ENCODE assay signal across 7 cellular contexts in genomic region chr15:51267714-51268105, GRCh38.
A peak's percentile ranks its signal among the peaks of the same experiment; 100 is the strongest.
DNase-seq lines count a peak whose midpoint lies in the region; ATAC-seq and TF ChIP-seq lines count a peak whose summit lies in the region.

No MANE protein-coding gene starts in this region.

- no peak for TF ChIP-seq CTCF in spleen (IDR thresholded peaks at IDR 0.05 in 8 of 11, conservative IDR thresholded peaks at IDR 0.05 in 3 of 11)

- H3K4me1 Mint-ChIP-seq in CD8-positive, alpha-beta memory T cell: peaks cover 0 to 8% (median 4%) of the 10 kb centered on the region in 3 donors

- H3K4me3 Mint-ChIP-seq in CD8-positive, alpha-beta memory T cell: no peak overlapping the region

- H3K4me3 ChIP-seq in HUES48 (ENCODE audit: low read depth, low read length) (peak overlapping the region; percentile 63), adipocyte (ENCODE audit: low read length) (peak overlapping the region; percentile 78), iPS-18c (ENCODE audit: insufficient read depth, low read depth, low read length) (peak overlapping the region; percentile 57), spleen (peak overlapping the region; percentile 22 to 69 (median 40))
- no peak overlapping the region for H3K4me3 ChIP-seq in CD8-positive, alpha-beta memory T cell (ENCODE audit: low read length)

- POLR2A ChIA-PET in CD8-positive, alpha-beta memory T cell (lab: Charles Lee): no interaction called here

- no peak overlapping the region for H3K27ac ChIP-seq in HUES48 (ENCODE audit: low read depth, low read length)
- peak overlapping the region in 1 of 8 donors; percentile 40 for H3K27ac ChIP-seq in spleen
- no peak overlapping the region for H3K27ac ChIP-seq in CD8-positive, alpha-beta memory T cell (ENCODE audit: low read depth, low read length)

- peaks cover 1% of the 10 kb centered on the region; the same call in 1 of the 2 replicates for H3K9me3 ChIP-seq in HUES48 (ENCODE audit: control insufficient read depth, insufficient read depth, low read length)
- H3K9me3 ChIP-seq in adipocyte (ENCODE audit: control insufficient read depth, low read length): no peaks in the 10 kb centered on the region
- peaks cover 2% of the 10 kb centered on the region for H3K9me3 ChIP-seq in iPS-18c (ENCODE audit: control insufficient read depth, insufficient read depth, low read length)
- H3K9me3 ChIP-seq in spleen: no peaks in the 10 kb centered on the region
- no peaks in the 10 kb centered on the region for H3K9me3 ChIP-seq in CD8-positive, alpha-beta memory T cell (ENCODE audit: low read length)

- no peak overlapping the region for H3K27ac Mint-ChIP-seq in CD8-positive, alpha-beta memory T cell

- peak; percentile 24 for DNase-seq in adipocyte (ENCODE audit: low read depth)
- DNase-seq in spleen: no peak
- no peak for DNase-seq in CD8-positive, alpha-beta memory T cell
- no peak for DNase-seq in putamen (ENCODE audit: low spot score)

- H3K36me3 Mint-ChIP-seq in CD8-positive, alpha-beta memory T cell: no peaks in the 10 kb centered on the region

- peaks cover 16 to 28% of the 10 kb centered on the region in 2 donors for H3K27me3 Mint-ChIP-seq in CD8-positive, alpha-beta memory T cell

- H3K4me1 ChIP-seq in HUES48 (ENCODE audit: control insufficient read depth, insufficient read depth, low read length): peaks cover 6% of the 10 kb centered on the region; the same call in 1 of the 2 replicates
- peaks cover 49% of the 10 kb centered on the region for H3K4me1 ChIP-seq in adipocyte (ENCODE audit: control insufficient read depth, insufficient read depth, low read length)
- peaks cover 9 to 22% (median 19%) of the 10 kb centered on the region in 6 donors for H3K4me1 ChIP-seq in spleen
- H3K4me1 ChIP-seq in CD8-positive, alpha-beta memory T cell (ENCODE audit: insufficient read depth, low read length): no peaks in the 10 kb centered on the region

- WGBS in spleen, 5 donors: 2 to 6% (median 4%) methylated on average over 8 to 11 of the region's 11 CpGs

- no peak overlapping the region; the same call in 1 of the 2 replicates for H3K9ac ChIP-seq in HUES48 (ENCODE audit: low read depth, low read length)
- H3K9ac ChIP-seq in adipocyte (ENCODE audit: low read length): peak overlapping the region; percentile 77

- CTCF ChIA-PET in CD8-positive, alpha-beta memory T cell (lab: Charles Lee): no interaction called here

- H3K9me3 Mint-ChIP-seq in CD8-positive, alpha-beta memory T cell: peaks cover 0 to 3% (median 0%) of the 10 kb centered on the region in 5 donors

- H3K27me3 ChIP-seq in HUES48 (ENCODE audit: control insufficient read depth, insufficient read depth, low read length) (peaks cover 36% of the 10 kb centered on the region), adipocyte (replicated peaks; ENCODE audit: control insufficient read depth, insufficient read depth, low read length) (no peaks in the 10 kb centered on the region), spleen (replicated peaks in 1 of 7) (peaks cover 0 to 53% (median 12%) of the 10 kb centered on the region in 7 donors)
- H3K27me3 ChIP-seq in CD8-positive, alpha-beta memory T cell (ENCODE audit: insufficient read depth, low read length, poor library complexity, severe bottlenecking): peaks cover 4% of the 10 kb centered on the region

- H3K36me3 ChIP-seq in HUES48 (ENCODE audit: control insufficient read depth, insufficient read depth, low read length): no peaks in the 10 kb centered on the region
- no peaks in the 10 kb centered on the region for H3K36me3 ChIP-seq in adipocyte (ENCODE audit: control insufficient read depth, insufficient read depth, low read length, severe bottlenecking)
- H3K36me3 ChIP-seq in spleen: no peaks in the 10 kb centered on the region
- no peaks in the 10 kb centered on the region for H3K36me3 ChIP-seq in CD8-positive, alpha-beta memory T cell (ENCODE audit: insufficient read depth, low read length)

- TF ChIP-seq POLR2A in spleen (IDR thresholded peaks at IDR 0.05): no peak

- intact Hi-C loops in spleen (cut with DNase I; ENCODE audit: low total_unique reads): no loop called here

- no peak for ATAC-seq in HG02759 (IDR thresholded peaks at IDR 0.05; ENCODE audit: unreplicated experiment)
